25 cellular contexts compared by ENCODE assay signal in the genomic region with DNA sequence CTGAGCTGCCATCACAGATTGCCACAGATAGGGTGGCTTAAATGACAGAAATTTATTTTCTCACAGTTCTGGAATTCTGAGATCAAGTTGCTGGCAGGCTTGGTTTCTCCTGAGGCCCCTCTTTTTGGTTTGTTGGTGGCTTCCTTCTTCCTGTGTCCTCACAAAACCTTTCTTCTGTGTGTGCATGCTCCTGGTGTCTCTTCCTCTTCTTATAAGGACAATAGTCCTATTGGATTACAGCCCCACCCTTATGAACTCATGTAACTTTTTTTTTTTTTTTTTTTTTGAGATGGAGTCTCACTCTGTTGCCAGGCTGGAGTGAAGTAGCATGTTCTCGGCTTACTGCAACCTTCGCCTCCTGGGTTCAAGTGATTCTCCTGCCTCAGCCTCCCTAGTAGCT. TPM values are rescaled to one million over a fixed set of nuclear protein-coding genes. Genes with fewer than 3 reads are reported as not detected.
"Had no signal": no experiment of that assay in that cellular context is flagged by ENCODE, and none has a peak within 500 bp of the region (broad histone marks: within the 10 kb centered on the region; RNA-seq: fewer than 3 reads in every experiment).

No MANE protein-coding gene starts in this region.

- H3K9me3 Mint-ChIP-seq: activated CD8-positive, alpha-beta T cell treated with anti-CD3 and anti-CD28 coated beads for 36 hours had no signal

- DNase-seq: activated CD4-positive, alpha-beta T cell treated with anti-CD3 and anti-CD28 coated beads, Interleukin-2, amount 50 U/mL, for 1 hour; activated CD4-positive, CD25-positive, alpha-beta regulatory T cell treated with anti-CD3 and anti-CD28 coated beads, Interleukin-2, amount 50 U/mL, for 72 hours; activated CD8-positive, alpha-beta memory T cell treated with anti-CD3 and anti-CD28 coated beads, Interleukin-2, amount 10 ng/mL, durations not matched to agents 7 days and 5 days; activated CD8-positive, alpha-beta T cell treated with anti-CD3 and anti-CD28 coated beads for 36 hours; activated naive CD4-positive, alpha-beta T cell; activated T-cell treated with anti-CD3 and anti-CD28 coated beads, Interleukin-2, amount 50 U/mL, for 48 hours; anterior cingulate cortex; colonic mucosa; effector CD8-positive, alpha-beta T cell; gastrocnemius medialis; islet precursor cell; left ventricle myocardium superior; posterior cingulate gyrus; right cardiac atrium; stimulated activated CD4-positive, alpha-beta T cell treated with anti-CD3 and anti-CD28 coated beads, Interleukin-12 subunit alpha, Interleukin-12 subunit beta, amount 100 ng/mL, for 4 hours; stimulated activated CD4-positive, alpha-beta T cell treated with anti-CD3 and anti-CD28 coated beads, Interleukin-4, amount 100 ng/mL, for 1 hour; T-helper 17 cell; upper lobe of left lung had no signal

- H3K4me3 ChIP-seq: colonic mucosa, gastrocnemius medialis, hepatocyte, thoracic aorta, upper lobe of left lung, vagina had no signal

- ATAC-seq: activated CD8-positive, alpha-beta memory T cell treated with anti-CD3 and anti-CD28 coated beads, Interleukin-2, amount 10 ng/mL, durations not matched to agents 7 days and 5 days; activated CD8-positive, alpha-beta T cell treated with anti-CD3 and anti-CD28 coated beads for 36 hours; activated naive CD4-positive, alpha-beta T cell treated with anti-CD3 and anti-CD28 coated beads, Interleukin-2, amount 50 U/mL, for 72 hours; gastrocnemius medialis; left ventricle myocardium superior; natural killer cell treated with Interleukin-12 subunit alpha and Interleukin-12 subunit beta and Interleukin-15 and Interleukin-18, amount 100 ng/mL, for 72 hours; right cardiac atrium; T-helper 17 cell had no signal

- H3K27ac ChIP-seq: colonic mucosa, gastrocnemius medialis, hepatocyte, thoracic aorta, upper lobe of left lung, vagina had no signal

- H3K27ac Mint-ChIP-seq: activated CD8-positive, alpha-beta memory T cell treated with anti-CD3 and anti-CD28 coated beads, Interleukin-2, amount 10 ng/mL, durations not matched to agents 7 days and 5 days; activated CD8-positive, alpha-beta T cell treated with anti-CD3 and anti-CD28 coated beads for 36 hours; activated naive CD4-positive, alpha-beta T cell treated with anti-CD3 and anti-CD28 coated beads, Interleukin-2, amount 50 U/mL, for 72 hours; activated T-helper 2 cell treated with anti-CD3 and anti-CD28 coated beads, Interferon-gamma antibody, Interleukin-2, Interleukin-4, amounts not matched to agents 10 μg/mL and 5 μg/mL and 100 μg/mL, durations not matched to agents 14 hours and 24 hours and 36 hours; natural killer cell treated with Interleukin-12 subunit alpha and Interleukin-12 subunit beta and Interleukin-15 and Interleukin-18, amount 100 ng/mL, for 72 hours; stimulated activated naive CD8-positive, alpha-beta T cell treated with anti-CD3 and anti-CD28 coated beads, Interleukin-15, Interleukin-2, amounts not matched to agents 100 ng/mL and 50 ng/mL, for 24 hours; T-helper 17 cell had no signal

- H3K27me3 ChIP-seq: colonic mucosa, gastrocnemius medialis, hepatocyte, upper lobe of left lung, vagina had no signal

- H3K4me1 Mint-ChIP-seq: activated CD8-positive, alpha-beta memory T cell treated with anti-CD3 and anti-CD28 coated beads, Interleukin-2, amount 10 ng/mL, durations not matched to agents 7 days and 5 days had no signal

- H3K36me3 ChIP-seq: colonic mucosa, gastrocnemius medialis, thoracic aorta, upper lobe of left lung, vagina had no signal

- H3K4me1 ChIP-seq: colonic mucosa, gastrocnemius medialis had no signal

- H3K4me3 Mint-ChIP-seq: activated CD8-positive, alpha-beta memory T cell treated with anti-CD3 and anti-CD28 coated beads, Interleukin-2, amount 10 ng/mL, durations not matched to agents 7 days and 5 days; activated CD8-positive, alpha-beta T cell treated with anti-CD3 and anti-CD28 coated beads for 36 hours; natural killer cell treated with Interleukin-12 subunit alpha and Interleukin-12 subunit beta and Interleukin-15 and Interleukin-18, amount 100 ng/mL, for 72 hours; stimulated activated naive CD8-positive, alpha-beta T cell treated with anti-CD3 and anti-CD28 coated beads, Interleukin-15, Interleukin-2, amounts not matched to agents 100 ng/mL and 50 ng/mL, for 24 hours; T-helper 17 cell had no signal

- H3K9me3 ChIP-seq: colonic mucosa, gastrocnemius medialis, thoracic aorta, upper lobe of left lung, vagina had no signal

RNA-seq across cellular contexts. Expression of a gene that starts 41.0 kb away (rescaled TPM):
- total RNA-seq: activated CD8-positive, alpha-beta T cell treated with anti-CD3 and anti-CD28 coated beads for 36 hours; natural killer cell treated with Interleukin-12 subunit alpha and Interleukin-12 subunit beta and Interleukin-15 and Interleukin-18, amount 100 ng/mL, for 72 hours had no signal
